In the genomic region with DNA sequence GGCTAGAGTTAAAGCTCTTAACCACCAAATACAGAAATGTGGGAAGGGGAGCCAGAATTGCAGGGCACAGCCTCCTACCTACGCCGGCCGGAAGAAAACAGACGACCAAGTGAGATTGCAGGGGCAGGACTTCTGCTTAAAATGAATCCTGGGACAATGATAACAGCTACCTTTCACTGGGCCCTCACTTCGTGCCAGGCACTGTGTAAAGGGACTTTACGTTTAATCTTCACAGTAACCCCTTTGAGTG, we compare ENCODE assay signal across 1 cellular context.
TF ChIP-seq lines count a peak whose summit lies in the region.

TSS of gene GNAT2 (minus strand) at position 212 of the 250 bp plus-strand sequence. CDS start 6,746 bp downstream, outside the sequence.

TF ChIP-seq in GM12878, 131 proteins besides CTCF, POLR2A, EP300 and RAD21 (continued from another document):
- 0 out of 2 replicates have a peak, but pooled peaks have one; percentile 26 for TF ChIP-seq ZNF207 (IDR thresholded peaks at IDR 0.05; ENCODE audit: borderline replicate concordance)
- no peak for TF ChIP-seq NFIC (IDR thresholded peaks at IDR 0.05; ENCODE audit: low read depth, low read length)
- TF ChIP-seq SUZ12 (IDR thresholded peaks at IDR 0.05; ENCODE audit: unreplicated experiment): no peak
- no peak for TF ChIP-seq PAX8 (IDR thresholded peaks at IDR 0.05)
- TF ChIP-seq, protein P1, sequence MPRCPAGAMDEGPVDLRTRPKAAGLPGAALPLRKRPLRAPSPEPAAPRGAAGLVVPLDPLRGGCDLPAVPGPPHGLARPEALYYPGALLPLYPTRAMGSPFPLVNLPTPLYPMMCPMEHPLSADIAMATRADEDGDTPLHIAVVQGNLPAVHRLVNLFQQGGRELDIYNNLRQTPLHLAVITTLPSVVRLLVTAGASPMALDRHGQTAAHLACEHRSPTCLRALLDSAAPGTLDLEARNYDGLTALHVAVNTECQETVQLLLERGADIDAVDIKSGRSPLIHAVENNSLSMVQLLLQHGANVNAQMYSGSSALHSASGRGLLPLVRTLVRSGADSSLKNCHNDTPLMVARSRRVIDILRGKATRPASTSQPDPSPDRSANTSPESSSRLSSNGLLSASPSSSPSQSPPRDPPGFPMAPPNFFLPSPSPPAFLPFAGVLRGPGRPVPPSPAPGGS (IDR thresholded peaks at IDR 0.05; ENCODE audit: borderline replicate concordance, insufficient read depth, low read depth, low read length, poor library complexity, severe bottlenecking): no peak
- TF ChIP-seq STAT3 (IDR thresholded peaks at IDR 0.05; ENCODE audit: low read depth, low read length): no peak
- no peak for TF ChIP-seq KDM1A (IDR thresholded peaks at IDR 0.05; ENCODE audit: borderline replicate concordance)
- TF ChIP-seq HDAC6 (IDR thresholded peaks at IDR 0.05; ENCODE audit: unreplicated experiment): no peak
- TF ChIP-seq EED (IDR thresholded peaks at IDR 0.05; ENCODE audit: low read depth): no peak
- no peak for TF ChIP-seq LARP7 (IDR thresholded peaks at IDR 0.05)
- no peak for TF ChIP-seq CEBPB (IDR thresholded peaks at IDR 0.05; ENCODE audit: borderline replicate concordance in 1 of 2, low read depth in 2 of 2, low read length in 2 of 2)
- 0 out of 2 replicates have a peak, but pooled peaks have one; percentile 34 for TF ChIP-seq ZNF217 (IDR thresholded peaks at IDR 0.05)
- TF ChIP-seq SIN3A (IDR thresholded peaks at IDR 0.05; ENCODE audit: low read depth, low read length): no peak
- TF ChIP-seq, protein P2, sequence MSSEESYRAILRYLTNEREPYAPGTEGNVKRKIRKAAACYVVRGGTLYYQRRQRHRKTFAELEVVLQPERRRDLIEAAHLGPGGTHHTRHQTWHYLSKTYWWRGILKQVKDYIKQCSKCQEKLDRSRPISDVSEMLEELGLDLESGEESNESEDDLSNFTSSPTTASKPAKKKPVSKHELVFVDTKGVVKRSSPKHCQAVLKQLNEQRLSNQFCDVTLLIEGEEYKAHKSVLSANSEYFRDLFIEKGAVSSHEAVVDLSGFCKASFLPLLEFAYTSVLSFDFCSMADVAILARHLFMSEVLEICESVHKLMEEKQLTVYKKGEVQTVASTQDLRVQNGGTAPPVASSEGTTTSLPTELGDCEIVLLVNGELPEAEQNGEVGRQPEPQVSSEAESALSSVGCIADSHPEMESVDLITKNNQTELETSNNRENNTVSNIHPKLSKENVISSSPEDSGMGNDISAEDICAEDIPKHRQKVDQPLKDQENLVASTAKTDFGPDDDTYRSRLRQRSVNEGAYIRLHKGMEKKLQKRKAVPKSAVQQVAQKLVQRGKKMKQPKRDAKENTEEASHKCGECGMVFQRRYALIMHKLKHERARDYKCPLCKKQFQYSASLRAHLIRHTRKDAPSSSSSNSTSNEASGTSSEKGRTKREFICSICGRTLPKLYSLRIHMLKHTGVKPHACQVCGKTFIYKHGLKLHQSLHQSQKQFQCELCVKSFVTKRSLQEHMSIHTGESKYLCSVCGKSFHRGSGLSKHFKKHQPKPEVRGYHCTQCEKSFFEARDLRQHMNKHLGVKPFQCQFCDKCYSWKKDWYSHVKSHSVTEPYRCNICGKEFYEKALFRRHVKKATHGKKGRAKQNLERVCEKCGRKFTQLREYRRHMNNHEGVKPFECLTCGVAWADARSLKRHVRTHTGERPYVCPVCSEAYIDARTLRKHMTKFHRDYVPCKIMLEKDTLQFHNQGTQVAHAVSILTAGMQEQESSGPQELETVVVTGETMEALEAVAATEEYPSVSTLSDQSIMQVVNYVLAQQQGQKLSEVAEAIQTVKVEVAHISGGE (CRISPR knock-in tag; IDR thresholded peaks at IDR 0.05): no peak
- TF ChIP-seq STAT1 (conservative IDR thresholded peaks at IDR 0.05): no peak
- TF ChIP-seq, protein P3, sequence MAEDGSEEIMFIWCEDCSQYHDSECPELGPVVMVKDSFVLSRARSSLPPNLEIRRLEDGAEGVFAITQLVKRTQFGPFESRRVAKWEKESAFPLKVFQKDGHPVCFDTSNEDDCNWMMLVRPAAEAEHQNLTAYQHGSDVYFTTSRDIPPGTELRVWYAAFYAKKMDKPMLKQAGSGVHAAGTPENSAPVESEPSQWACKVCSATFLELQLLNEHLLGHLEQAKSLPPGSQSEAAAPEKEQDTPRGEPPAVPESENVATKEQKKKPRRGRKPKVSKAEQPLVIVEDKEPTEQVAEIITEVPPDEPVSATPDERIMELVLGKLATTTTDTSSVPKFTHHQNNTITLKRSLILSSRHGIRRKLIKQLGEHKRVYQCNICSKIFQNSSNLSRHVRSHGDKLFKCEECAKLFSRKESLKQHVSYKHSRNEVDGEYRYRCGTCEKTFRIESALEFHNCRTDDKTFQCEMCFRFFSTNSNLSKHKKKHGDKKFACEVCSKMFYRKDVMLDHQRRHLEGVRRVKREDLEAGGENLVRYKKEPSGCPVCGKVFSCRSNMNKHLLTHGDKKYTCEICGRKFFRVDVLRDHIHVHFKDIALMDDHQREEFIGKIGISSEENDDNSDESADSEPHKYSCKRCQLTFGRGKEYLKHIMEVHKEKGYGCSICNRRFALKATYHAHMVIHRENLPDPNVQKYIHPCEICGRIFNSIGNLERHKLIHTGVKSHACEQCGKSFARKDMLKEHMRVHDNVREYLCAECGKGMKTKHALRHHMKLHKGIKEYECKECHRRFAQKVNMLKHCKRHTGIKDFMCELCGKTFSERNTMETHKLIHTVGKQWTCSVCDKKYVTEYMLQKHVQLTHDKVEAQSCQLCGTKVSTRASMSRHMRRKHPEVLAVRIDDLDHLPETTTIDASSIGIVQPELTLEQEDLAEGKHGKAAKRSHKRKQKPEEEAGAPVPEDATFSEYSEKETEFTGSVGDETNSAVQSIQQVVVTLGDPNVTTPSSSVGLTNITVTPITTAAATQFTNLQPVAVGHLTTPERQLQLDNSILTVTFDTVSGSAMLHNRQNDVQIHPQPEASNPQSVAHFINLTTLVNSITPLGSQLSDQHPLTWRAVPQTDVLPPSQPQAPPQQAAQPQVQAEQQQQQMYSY (CRISPR knock-in tag; IDR thresholded peaks at IDR 0.05): no peak
- TF ChIP-seq SMC3 (IDR thresholded peaks at IDR 0.05; ENCODE audit: borderline replicate concordance, low read length): no peak
- no peak for TF ChIP-seq HCFC1 (IDR thresholded peaks at IDR 0.05; ENCODE audit: low read length)
- TF ChIP-seq, protein P4, sequence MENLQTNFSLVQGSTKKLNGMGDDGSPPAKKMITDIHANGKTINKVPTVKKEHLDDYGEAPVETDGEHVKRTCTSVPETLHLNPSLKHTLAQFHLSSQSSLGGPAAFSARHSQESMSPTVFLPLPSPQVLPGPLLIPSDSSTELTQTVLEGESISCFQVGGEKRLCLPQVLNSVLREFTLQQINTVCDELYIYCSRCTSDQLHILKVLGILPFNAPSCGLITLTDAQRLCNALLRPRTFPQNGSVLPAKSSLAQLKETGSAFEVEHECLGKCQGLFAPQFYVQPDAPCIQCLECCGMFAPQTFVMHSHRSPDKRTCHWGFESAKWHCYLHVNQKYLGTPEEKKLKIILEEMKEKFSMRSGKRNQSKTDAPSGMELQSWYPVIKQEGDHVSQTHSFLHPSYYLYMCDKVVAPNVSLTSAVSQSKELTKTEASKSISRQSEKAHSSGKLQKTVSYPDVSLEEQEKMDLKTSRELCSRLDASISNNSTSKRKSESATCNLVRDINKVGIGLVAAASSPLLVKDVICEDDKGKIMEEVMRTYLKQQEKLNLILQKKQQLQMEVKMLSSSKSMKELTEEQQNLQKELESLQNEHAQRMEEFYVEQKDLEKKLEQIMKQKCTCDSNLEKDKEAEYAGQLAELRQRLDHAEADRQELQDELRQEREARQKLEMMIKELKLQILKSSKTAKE (IDR thresholded peaks at IDR 0.05; ENCODE audit: low read depth, poor library complexity, severe bottlenecking): no peak
- TF ChIP-seq NFYA (IDR thresholded peaks at IDR 0.05; ENCODE audit: borderline replicate concordance, low read depth, low read length): no peak
- TF ChIP-seq, protein P5, sequence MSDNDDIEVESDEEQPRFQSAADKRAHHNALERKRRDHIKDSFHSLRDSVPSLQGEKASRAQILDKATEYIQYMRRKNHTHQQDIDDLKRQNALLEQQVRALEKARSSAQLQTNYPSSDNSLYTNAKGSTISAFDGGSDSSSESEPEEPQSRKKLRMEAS (IDR thresholded peaks at IDR 0.05; ENCODE audit: low read depth, low read length): no peak
- TF ChIP-seq POLR2AphosphoS5 (IDR thresholded peaks at IDR 0.05; ENCODE audit: low read length): 0 out of 2 replicates have a peak, but pooled peaks have one; percentile 82
- no peak for TF ChIP-seq IRF4 (IDR thresholded peaks at IDR 0.05; ENCODE audit: low read depth, low read length)
- TF ChIP-seq KAT2A (conservative IDR thresholded peaks at IDR 0.05; ENCODE audit: control insufficient read depth, low read depth, low read length): no peak
- 0 out of 2 replicates have a peak, but pooled peaks have one; percentile 37 for TF ChIP-seq MTA3 (IDR thresholded peaks at IDR 0.05; ENCODE audit: borderline replicate concordance, low read length)
- no peak for TF ChIP-seq RBBP5 (conservative IDR thresholded peaks at IDR 0.05)
- no peak for TF ChIP-seq ETV6 (conservative IDR thresholded peaks at IDR 0.05 in 1 of 2, IDR thresholded peaks at IDR 0.05 in 1 of 2; ENCODE audit: borderline replicate concordance in 1 of 2, low read depth in 1 of 2)
- TF ChIP-seq ZNF384 (IDR thresholded peaks at IDR 0.05; ENCODE audit: borderline replicate concordance, low read depth, low read length): no peak
- TF ChIP-seq, protein P6, sequence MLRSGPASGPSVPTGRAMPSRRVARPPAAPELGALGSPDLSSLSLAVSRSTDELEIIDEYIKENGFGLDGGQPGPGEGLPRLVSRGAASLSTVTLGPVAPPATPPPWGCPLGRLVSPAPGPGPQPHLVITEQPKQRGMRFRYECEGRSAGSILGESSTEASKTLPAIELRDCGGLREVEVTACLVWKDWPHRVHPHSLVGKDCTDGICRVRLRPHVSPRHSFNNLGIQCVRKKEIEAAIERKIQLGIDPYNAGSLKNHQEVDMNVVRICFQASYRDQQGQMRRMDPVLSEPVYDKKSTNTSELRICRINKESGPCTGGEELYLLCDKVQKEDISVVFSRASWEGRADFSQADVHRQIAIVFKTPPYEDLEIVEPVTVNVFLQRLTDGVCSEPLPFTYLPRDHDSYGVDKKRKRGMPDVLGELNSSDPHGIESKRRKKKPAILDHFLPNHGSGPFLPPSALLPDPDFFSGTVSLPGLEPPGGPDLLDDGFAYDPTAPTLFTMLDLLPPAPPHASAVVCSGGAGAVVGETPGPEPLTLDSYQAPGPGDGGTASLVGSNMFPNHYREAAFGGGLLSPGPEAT (IDR thresholded peaks at IDR 0.05; ENCODE audit: low read depth): 0 out of 2 replicates have a peak, but pooled peaks have one; percentile 47
- no peak for TF ChIP-seq BHLHE40 (IDR thresholded peaks at IDR 0.05; ENCODE audit: borderline replicate concordance in 1 of 2, low read depth in 2 of 2, low read length in 1 of 2)
- TF ChIP-seq ZNF274 (IDR thresholded peaks at IDR 0.05; ENCODE audit: insufficient read depth, insufficient read length): no peak
- no peak for TF ChIP-seq RFX5 (IDR thresholded peaks at IDR 0.05; ENCODE audit: low read depth, low read length)
- TF ChIP-seq ZNF687 (IDR thresholded peaks at IDR 0.05): peak; percentile 69; the same call in 1 of the 2 replicates
- TF ChIP-seq RUNX3 (IDR thresholded peaks at IDR 0.05; ENCODE audit: low read length): no peak
- no peak for TF ChIP-seq YBX1 (IDR thresholded peaks at IDR 0.05)
- no peak for TF ChIP-seq SIX5 (IDR thresholded peaks at IDR 0.05; ENCODE audit: low read depth, low read length, severe bottlenecking)
- TF ChIP-seq USF2 (IDR thresholded peaks at IDR 0.05; ENCODE audit: borderline replicate concordance, low read depth, low read length): no peak
- 0 out of 2 replicates have a peak, but pooled peaks have one; percentile 4 for TF ChIP-seq GATAD2B (conservative IDR thresholded peaks at IDR 0.05; ENCODE audit: low read depth)
- TF ChIP-seq IKZF1 (conservative IDR thresholded peaks at IDR 0.05): no peak
- TF ChIP-seq ATF2 (IDR thresholded peaks at IDR 0.05; ENCODE audit: low read length): no peak
- TF ChIP-seq ESRRA (IDR thresholded peaks at IDR 0.05; ENCODE audit: low read length): no peak
- no peak for TF ChIP-seq RCOR1 (conservative IDR thresholded peaks at IDR 0.05; ENCODE audit: low read depth, low read length)
- TF ChIP-seq NBN (IDR thresholded peaks at IDR 0.05): peak; percentile 86
- TF ChIP-seq MYB (IDR thresholded peaks at IDR 0.05; ENCODE audit: borderline replicate concordance, low read depth, low read length): no peak
